25 cellular contexts compared by ENCODE assay signal in genomic region chr18:79193826-79194225, GRCh38.
"Had no signal": no experiment of that assay in that cellular context is flagged by ENCODE, and none has a peak within 500 bp of the region (broad histone marks: within the 10 kb centered on the region; RNA-seq: fewer than 3 reads in every experiment).

No MANE protein-coding gene starts in this region.

- H3K9me3 Mint-ChIP-seq: IgD-negative memory B cell, T-cell had no signal

- H3K4me1 Mint-ChIP-seq: IgD-negative memory B cell had no signal

- ATAC-seq: K562, Panc1, PC-3, T-cell had no signal

- H3K27me3 ChIP-seq: MG63 had no signal

- H3K4me2 ChIP-seq: SK-N-SH had no signal

- FAIRE-seq: HTR-8/SVneo, K562 had no signal

- DNase-seq: MG63, NCI-H1092, NCI-H1105 treated with DMSO at 0.1 percent for 48 hours, NCI-H1417 treated with DMSO at 0.1 percent for 48 hours, NCI-H146, NCI-H1694 treated with DMSO at 0.1 percent for 48 hours, NCI-H1930, NCI-H2081, NCI-H2171, NCI-H226, NCI-H446, NCI-H510A, NCI-H524 treated with DMSO at 0.1 percent for 48 hours, NCI-H748 treated with DMSO at 0.1 percent for 48 hours, PC-3, SHP77, SK-N-SH, SW 1271, T-cell had no signal

- H3K4me3 ChIP-seq: K562, MG63 had no signal

- H3K36me3 ChIP-seq: MG63 had no signal

- H3K4me3 Mint-ChIP-seq: IgD-negative memory B cell, T-cell had no signal

- H3K9me3 ChIP-seq: MG63, SK-N-SH had no signal

- H3K9ac ChIP-seq: SK-N-SH had no signal

- H3K27ac ChIP-seq: HL-60, RWPE1 had no signal

- H3K27ac Mint-ChIP-seq: T-cell had no signal

- H3K9me2 ChIP-seq: SK-N-SH had no signal

- H3K27me3 Mint-ChIP-seq: IgD-negative memory B cell, T-cell had no signal
